1 cellular context compared by ENCODE assay signal in genomic region chr14:92778868-92779565, GRCh38.
TF ChIP-seq lines count a peak whose summit lies in the region.

No MANE protein-coding gene starts in this region.

TF ChIP-seq in IMR-90, 13 proteins besides CTCF, POLR2A, EP300 and RAD21:
- TF ChIP-seq, protein P1, sequence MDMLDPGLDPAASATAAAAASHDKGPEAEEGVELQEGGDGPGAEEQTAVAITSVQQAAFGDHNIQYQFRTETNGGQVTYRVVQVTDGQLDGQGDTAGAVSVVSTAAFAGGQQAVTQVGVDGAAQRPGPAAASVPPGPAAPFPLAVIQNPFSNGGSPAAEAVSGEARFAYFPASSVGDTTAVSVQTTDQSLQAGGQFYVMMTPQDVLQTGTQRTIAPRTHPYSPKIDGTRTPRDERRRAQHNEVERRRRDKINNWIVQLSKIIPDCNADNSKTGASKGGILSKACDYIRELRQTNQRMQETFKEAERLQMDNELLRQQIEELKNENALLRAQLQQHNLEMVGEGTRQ (IDR thresholded peaks at IDR 0.05; ENCODE audit: low read depth, low read length), result peak; percentile 28; the same call in 1 of the 2 replicates
TF ChIP-seq in IMR-90: peak in this region for 1; not testable (repeated sequence) for 12.
